Comparison of ENCODE assay signal across 8 cellular contexts in genomic region chr19:6800991-6801396, GRCh38. TPM values are rescaled to one million over a fixed set of nuclear protein-coding genes. Genes with fewer than 3 reads are reported as not detected.
DNase-seq lines count a peak whose midpoint lies in the region; ATAC-seq and TF ChIP-seq lines count a peak whose summit lies in the region.

No MANE protein-coding gene starts in this region.

- no peaks in the 10 kb centered on the region for H3K9me3 ChIP-seq in A673 (ENCODE audit: low read depth, low read length, poor library complexity, severe bottlenecking)
- H3K9me3 ChIP-seq in HAP-1: no peaks in the 10 kb centered on the region

- in situ Hi-C loops in HAP-1 (cut with MboI; ENCODE audit: low sequenced_read_pairs): no loop called here

- H3K4me1 Mint-ChIP-seq in activated CD4-positive, alpha-beta memory T cell treated with anti-CD3 and anti-CD28 coated beads for 36 hours (ENCODE audit: low read depth): peaks cover 54% of the 10 kb centered on the region

- H3K4me3 Mint-ChIP-seq in activated CD4-positive, alpha-beta memory T cell treated with anti-CD3 and anti-CD28 coated beads for 36 hours: peak overlapping the region; percentile 75

- H3K36me3 ChIP-seq in A673 (ENCODE audit: insufficient read depth, low read length, poor library complexity, severe bottlenecking) (no peaks in the 10 kb centered on the region), H7 (replicated peaks; ENCODE audit: control insufficient read depth, insufficient read depth, low read length) (no peaks in the 10 kb centered on the region), HAP-1 (replicated peaks) (no peaks in the 10 kb centered on the region)

- peak overlapping the region; percentile 100 for H3K27ac ChIP-seq in A673 (ENCODE audit: low read depth, low read length, poor library complexity, severe bottlenecking)

- POLR2A ChIA-PET in A673 (lab: Charles Lee; ENCODE audit: low non-redundant PET): interaction anchor here (0.6 kb wide), 1 partner anchor 49 kb away, joined by 4 read pairs; no protein-coding TSS in a partner anchor
- POLR2A ChIA-PET in activated CD4-positive, alpha-beta memory T cell treated with anti-CD3 and anti-CD28 coated beads for 36 hours (lab: Charles Lee): interaction anchor here (0.7 to 4.6 kb wide), 9 partner anchors 12 to 320 kb away, joined by 3 to 59 read pairs (median 4); partner anchors contain the start of genes DENND1C, GPR108, SH2D3A and VAV1

- DNase-seq in A673 (ENCODE audit: low spot score) (no peak), H7 (no peak), iPS DF 4.7 (ENCODE audit: extremely low read depth, low spot score) (peak; percentile 9), SHP77 treated with DMSO at 0.1 percent for 48 hours (lab: John Stamatoyannopoulos, UW) (no peak), pons (ENCODE audit: low spot score) (no peak), HAP-1 (ENCODE audit: low spot score in 2 of 2) (no peak)
- DNase-seq in activated CD4-positive, alpha-beta memory T cell treated with anti-CD3 and anti-CD28 coated beads for 36 hours: no peak

- peak overlapping the region; percentile 94 for H3K27ac Mint-ChIP-seq in activated CD4-positive, alpha-beta memory T cell treated with anti-CD3 and anti-CD28 coated beads for 36 hours

- ATAC-seq in GM21423 (IDR thresholded peaks at IDR 0.05; ENCODE audit: unreplicated experiment): no peak

- intact Hi-C loops in A673 (cut with micrococcal nuclease; ENCODE audit: unreplicated experiment): loop anchor here (5.0 kb wide), 1 partner anchor 64 kb away; the partner anchor contains the start of genes GPR108 and TRIP10
- intact Hi-C loops in activated CD4-positive, alpha-beta memory T cell treated with anti-CD3 and anti-CD28 coated beads for 36 hours (cut with micrococcal nuclease): loop anchor here (1.0 to 5.0 kb wide), 5 partner anchors 29 to 284 kb away; partner anchors contain the start of genes GPR108, SH2D3A and VAV1

- no peaks in the 10 kb centered on the region for H3K27me3 Mint-ChIP-seq in activated CD4-positive, alpha-beta memory T cell treated with anti-CD3 and anti-CD28 coated beads for 36 hours

- H3K9me3 Mint-ChIP-seq in activated CD4-positive, alpha-beta memory T cell treated with anti-CD3 and anti-CD28 coated beads for 36 hours: no peaks in the 10 kb centered on the region

- BruUV-seq in A673 (replicated peaks; lab: Mats Ljungman, UMichigan): TSS peak; percentile 81

- H3K4me1 ChIP-seq in A673 (ENCODE audit: insufficient read depth, low read length, poor library complexity, severe bottlenecking) (peaks cover 39% of the 10 kb centered on the region), HAP-1 (peaks cover 3% of the 10 kb centered on the region; the same call in 1 of the 2 replicates)

- no peak for TF ChIP-seq CTCF in A673 (conservative IDR thresholded peaks at IDR 0.05; ENCODE audit: low read depth, low read length)

- no peaks in the 10 kb centered on the region for H3K27me3 ChIP-seq in A673 (replicated peaks; ENCODE audit: insufficient read depth, low read depth, low read length, poor library complexity)
- no peaks in the 10 kb centered on the region for H3K27me3 ChIP-seq in H7 (ENCODE audit: control insufficient read depth, insufficient read depth, low read length)
- H3K27me3 ChIP-seq in HAP-1 (ENCODE audit: low read depth): no peaks in the 10 kb centered on the region

- H3K36me3 Mint-ChIP-seq in activated CD4-positive, alpha-beta memory T cell treated with anti-CD3 and anti-CD28 coated beads for 36 hours: peaks cover 3% of the 10 kb centered on the region

- peak overlapping the region; percentile 47 for H3K4me3 ChIP-seq in A673 (ENCODE audit: low read depth, low read length, poor library complexity, severe bottlenecking)
- peak overlapping the region; percentile 23 for H3K4me3 ChIP-seq in H7 (ENCODE audit: insufficient read depth, low read depth, low read length)
- H3K4me3 ChIP-seq in HAP-1: no peak overlapping the region

- CTCF ChIA-PET in A673 (lab: Charles Lee): no interaction called here
- CTCF ChIA-PET in activated CD4-positive, alpha-beta memory T cell treated with anti-CD3 and anti-CD28 coated beads for 36 hours (lab: Charles Lee): interaction anchor here (0.7 to 5.5 kb wide), 6 partner anchors 13 to 284 kb away, joined by 3 to 29 read pairs (median 14); partner anchors contain the start of genes GPR108, TRIP10 and VAV1

RNA-seq across cellular contexts. Expression of gene VAV1, which starts 28.5 kb away (rescaled TPM):
- total RNA-seq in A673 (2021): 51.6 and 54.9 TPM in 2 replicates
- total RNA-seq in H7 (2014; rRNA removed; shearing (Covaris generic)): 9.5 and 13.3 TPM in 2 replicates
- total RNA-seq in activated CD4-positive, alpha-beta memory T cell treated with anti-CD3 and anti-CD28 coated beads for 36 hours: 10 to 100 TPM; 77.9 to 84.5 TPM

RNA-seq across cellular contexts. Expression of gene SH2D3A, which starts 33.8 kb away (rescaled TPM):
- total RNA-seq in A673 (2021): 0.95 and 1.7 TPM in 2 replicates
- total RNA-seq in H7 (2014; rRNA removed; shearing (Covaris generic)): 11.7 and 12.8 TPM in 2 replicates
- 10 to 100 TPM; 17.1 to 18.2 TPM for total RNA-seq in activated CD4-positive, alpha-beta memory T cell treated with anti-CD3 and anti-CD28 coated beads for 36 hours
